ENCODE assay signal across 2 cellular contexts in the genomic region with DNA sequence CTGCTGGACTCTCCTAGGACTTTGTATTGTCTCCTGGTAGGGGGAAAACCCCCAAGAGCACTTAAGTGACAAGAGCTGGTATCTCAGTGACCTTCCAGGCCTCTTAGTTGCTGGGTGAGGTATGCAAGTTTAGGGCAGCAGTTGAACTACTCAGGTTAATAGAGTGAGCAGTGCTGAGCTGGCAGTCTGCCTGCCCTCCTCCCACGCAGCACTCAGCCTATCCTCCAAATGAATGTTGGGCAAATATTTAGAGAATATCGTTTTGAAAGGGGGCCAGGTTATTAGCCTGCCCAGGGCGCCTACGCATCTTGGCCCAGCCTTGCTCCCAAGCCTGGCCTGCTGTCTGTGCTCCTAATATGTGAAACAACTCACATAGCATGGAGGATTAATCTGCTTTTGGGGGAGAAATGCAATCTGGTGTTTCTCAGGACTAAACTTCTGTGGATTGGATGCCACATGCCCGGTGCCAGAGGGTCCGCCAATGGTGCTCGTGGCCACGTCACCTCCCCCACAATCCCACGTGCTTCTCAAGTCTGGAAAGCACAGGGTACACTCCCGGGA.
TF ChIP-seq lines count a peak whose summit lies in the region.

No MANE protein-coding gene starts in this region.

TF ChIP-seq in liver, 16 proteins besides CTCF, POLR2A, EP300 and RAD21:
- TF ChIP-seq, protein P1, sequence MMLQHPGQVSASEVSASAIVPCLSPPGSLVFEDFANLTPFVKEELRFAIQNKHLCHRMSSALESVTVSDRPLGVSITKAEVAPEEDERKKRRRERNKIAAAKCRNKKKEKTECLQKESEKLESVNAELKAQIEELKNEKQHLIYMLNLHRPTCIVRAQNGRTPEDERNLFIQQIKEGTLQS (IDR thresholded peaks at IDR 0.05), result no peak
- peak; percentile 12 for TF ChIP-seq FOXA2 (IDR thresholded peaks at IDR 0.05)
- TF ChIP-seq HNF4A (conservative IDR thresholded peaks at IDR 0.05), result peak in 1 of 2 donors; percentile 61
- TF ChIP-seq, protein P2, sequence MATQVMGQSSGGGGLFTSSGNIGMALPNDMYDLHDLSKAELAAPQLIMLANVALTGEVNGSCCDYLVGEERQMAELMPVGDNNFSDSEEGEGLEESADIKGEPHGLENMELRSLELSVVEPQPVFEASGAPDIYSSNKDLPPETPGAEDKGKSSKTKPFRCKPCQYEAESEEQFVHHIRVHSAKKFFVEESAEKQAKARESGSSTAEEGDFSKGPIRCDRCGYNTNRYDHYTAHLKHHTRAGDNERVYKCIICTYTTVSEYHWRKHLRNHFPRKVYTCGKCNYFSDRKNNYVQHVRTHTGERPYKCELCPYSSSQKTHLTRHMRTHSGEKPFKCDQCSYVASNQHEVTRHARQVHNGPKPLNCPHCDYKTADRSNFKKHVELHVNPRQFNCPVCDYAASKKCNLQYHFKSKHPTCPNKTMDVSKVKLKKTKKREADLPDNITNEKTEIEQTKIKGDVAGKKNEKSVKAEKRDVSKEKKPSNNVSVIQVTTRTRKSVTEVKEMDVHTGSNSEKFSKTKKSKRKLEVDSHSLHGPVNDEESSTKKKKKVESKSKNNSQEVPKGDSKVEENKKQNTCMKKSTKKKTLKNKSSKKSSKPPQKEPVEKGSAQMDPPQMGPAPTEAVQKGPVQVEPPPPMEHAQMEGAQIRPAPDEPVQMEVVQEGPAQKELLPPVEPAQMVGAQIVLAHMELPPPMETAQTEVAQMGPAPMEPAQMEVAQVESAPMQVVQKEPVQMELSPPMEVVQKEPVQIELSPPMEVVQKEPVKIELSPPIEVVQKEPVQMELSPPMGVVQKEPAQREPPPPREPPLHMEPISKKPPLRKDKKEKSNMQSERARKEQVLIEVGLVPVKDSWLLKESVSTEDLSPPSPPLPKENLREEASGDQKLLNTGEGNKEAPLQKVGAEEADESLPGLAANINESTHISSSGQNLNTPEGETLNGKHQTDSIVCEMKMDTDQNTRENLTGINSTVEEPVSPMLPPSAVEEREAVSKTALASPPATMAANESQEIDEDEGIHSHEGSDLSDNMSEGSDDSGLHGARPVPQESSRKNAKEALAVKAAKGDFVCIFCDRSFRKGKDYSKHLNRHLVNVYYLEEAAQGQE (IDR thresholded peaks at IDR 0.05), result peak; percentile 16
- peak in 1 of 2 donors; percentile 21 for TF ChIP-seq JUND (IDR thresholded peaks at IDR 0.05)
- TF ChIP-seq EGR1 (IDR thresholded peaks at IDR 0.05; ENCODE audit: low read depth in 2 of 2), result peak; percentile 99 to 100
- TF ChIP-seq RXRA (IDR thresholded peaks at IDR 0.05), result peak; percentile 9 to 77
- TF ChIP-seq GABPA (IDR thresholded peaks at IDR 0.05 in 1 of 2, conservative IDR thresholded peaks at IDR 0.05 in 1 of 2), result no peak
- TF ChIP-seq YY1 (IDR thresholded peaks at IDR 0.05), result peak; percentile 23
TF ChIP-seq in liver: peak in this region for 7.

TF ChIP-seq in HepG2, 621 proteins besides CTCF, POLR2A, EP300 and RAD21:
- TF ChIP-seq NR2F1 (CRISPR knock-in tag; IDR thresholded peaks at IDR 0.05) (no peak), KLF6 (CRISPR knock-in tag; IDR thresholded peaks at IDR 0.05) (no peak), ZNF766 (CRISPR knock-in tag; IDR thresholded peaks at IDR 0.05; ENCODE audit: borderline replicate concordance) (no peak), IKZF4 (CRISPR knock-in tag; IDR thresholded peaks at IDR 0.05; ENCODE audit: borderline replicate concordance, low read depth, not compliant biosample characterization) (no peak), EHMT2 (IDR thresholded peaks at IDR 0.05; ENCODE audit: borderline replicate concordance, low read depth, low read length) (no peak)
